9 cellular contexts compared by ENCODE assay signal in the genomic region with DNA sequence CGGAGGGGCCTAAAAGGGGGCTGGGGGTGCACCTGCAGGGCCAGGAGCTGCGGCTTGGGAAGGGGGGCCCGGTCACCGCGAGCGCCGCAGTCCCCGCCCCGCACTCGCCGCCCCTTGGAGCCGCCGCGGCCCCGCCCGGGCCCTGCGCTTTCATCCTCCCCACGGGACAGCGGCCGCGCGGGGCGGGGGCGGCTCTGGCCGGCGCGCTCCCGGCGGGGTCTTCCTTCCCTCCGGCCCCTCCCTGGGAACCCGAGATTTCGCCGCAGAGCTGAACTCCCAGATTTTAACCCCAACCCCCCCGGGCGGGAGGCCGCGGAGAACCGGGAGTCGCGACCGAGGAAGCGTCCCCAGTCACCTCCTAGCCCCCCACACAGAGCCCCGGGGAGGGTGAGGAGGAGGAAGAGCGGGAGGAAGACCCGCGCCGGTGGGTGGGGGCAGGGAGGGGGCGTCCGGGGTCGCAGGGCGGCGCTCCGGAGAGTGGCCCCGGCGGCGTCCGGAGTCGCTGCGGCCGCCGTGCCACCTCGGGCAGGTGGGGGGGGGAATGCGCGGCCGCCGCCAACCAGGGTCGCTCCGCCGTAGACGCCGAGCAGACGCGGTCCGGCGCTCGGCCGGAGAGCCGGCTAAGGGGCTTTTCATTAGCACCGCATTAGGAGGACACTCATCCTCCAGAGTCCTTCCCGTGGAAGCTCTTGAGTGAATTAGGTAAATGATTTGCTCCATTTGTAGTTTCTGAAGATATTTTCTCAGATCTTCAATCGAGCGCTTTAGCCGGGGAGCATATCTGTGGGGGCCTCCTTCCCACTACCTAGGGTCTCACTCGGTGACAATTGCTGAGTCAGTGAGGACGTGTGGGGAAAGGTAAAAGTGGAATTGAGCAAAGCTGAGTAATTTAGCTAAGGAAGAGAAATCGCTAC. TPM values are rescaled to one million over a fixed set of nuclear protein-coding genes. Genes with fewer than 3 reads are reported as not detected.
DNase-seq lines count a peak whose midpoint lies in the region; ATAC-seq, FAIRE-seq and TF ChIP-seq lines count a peak whose summit lies in the region.
"Had no signal": no experiment of that assay in that cellular context is flagged by ENCODE, and none has a peak within 500 bp of the region (broad histone marks: within the 10 kb centered on the region; RNA-seq: fewer than 3 reads in every experiment).

No MANE protein-coding gene starts in this region.

- H3K56ac ChIP-seq in H1 (replicated peaks; ENCODE audit: insufficient read length, low read depth, low read length): no peak overlapping the region
- H3K56ac ChIP-seq in mesendoderm (ENCODE audit: low read length): peak overlapping the region; percentile 69

- 3% methylated on average over 18 of the region's 86 CpGs; no CpG with 5 or more reads in 1 of the 2 experiments for WGBS in H1 (ENCODE audit: extremely low coverage in 1 of 2, insufficient coverage in 1 of 2, insufficient read length in 1 of 2, insufficient replicate concordance in 2 of 2, low coverage in 1 of 2, low lambda C conversion rate in 2 of 2, missing lambda C conversion rate in 1 of 2), 2 experiments
- WGBS in mesendoderm (ENCODE audit: extremely low coverage, insufficient coverage, low lambda C conversion rate): no CpG with 5 or more reads among the region's 86 CpGs
- 2 to 6% methylated on average over 9 to 11 of the region's 86 CpGs for WGBS in thyroid gland, 2 donors

- H3K27me3 ChIP-seq in H1 (replicated peaks in 1 of 4; ENCODE audit: control insufficient read depth in 3 of 4, extremely low read depth in 1 of 4, insufficient read depth in 3 of 4, low read length in 3 of 4): peaks cover 38 to 49% (median 49%) of the 10 kb centered on the region in 4 experiments
- H3K27me3 ChIP-seq in mesendoderm (ENCODE audit: insufficient read depth, low read length, poor library complexity): peaks cover 47% of the 10 kb centered on the region
- H3K27me3 ChIP-seq in thyroid gland: no peaks in the 10 kb centered on the region

- DNase-seq in AG09309 (ENCODE audit: low read depth): no peak
- DNase-seq in RKO (ENCODE audit: low spot score): peak; percentile 33
- DNase-seq in H1 (ENCODE audit: low read depth in 1 of 2, low spot score in 2 of 2): peak in 1 of 2 experiments; percentile 68
- peak; percentile 34 for DNase-seq in mesendoderm
- peak; percentile 67 to 73 for DNase-seq in thyroid gland
- no peak for DNase-seq in SK-N-DZ (ENCODE audit: low spot score)
- no peak for DNase-seq in NCI-H187 (lab: John Stamatoyannopoulos, UW)

- intact Hi-C loops in thyroid gland (cut with DNase I): loop anchor here (5.0 kb wide), 2 partner anchors 287 to 402 kb away; no protein-coding TSS in a partner anchor

- FAIRE-seq in H1 (lab: Jason Lieb, UNC): no peak
- FAIRE-seq: islet of Langerhans had no signal

- no peak overlapping the region; the same call in 1 of the 2 replicates for H2AFZ ChIP-seq in H1 (ENCODE audit: low read length)

- TF ChIP-seq CTCF in AG09309 (IDR thresholded peaks at IDR 0.05; ENCODE audit: control insufficient read depth, insufficient read depth, low read depth, low read length, missing control alignments) (no peak), H1 (IDR thresholded peaks at IDR 0.05; ENCODE audit: control extremely low read depth in 1 of 3, insufficient read depth in 1 of 3, low read depth in 1 of 3, low read length in 3 of 3) (no peak), thyroid gland (IDR thresholded peaks at IDR 0.05) (no peak)

- TF ChIP-seq RAD21 in H1 (IDR thresholded peaks at IDR 0.05 in 1 of 2, conservative IDR thresholded peaks at IDR 0.05 in 1 of 2; ENCODE audit: low read depth in 2 of 2, low read length in 2 of 2): no peak

- H2BK20ac ChIP-seq in H1 (ENCODE audit: low read length): no peak overlapping the region

- H3K14ac ChIP-seq in H1 (ENCODE audit: insufficient read length): no peak overlapping the region

- no peak for TF ChIP-seq EP300 in H1 (IDR thresholded peaks at IDR 0.05; ENCODE audit: borderline replicate concordance in 1 of 2, low read depth in 2 of 2, low read length in 2 of 2)

- H3K4me2 ChIP-seq in H1 (ENCODE audit: insufficient read depth in 1 of 2, low read depth in 2 of 2, low read length in 2 of 2) (peak overlapping the region; percentile 81 to 86), mesendoderm (ENCODE audit: low read length) (peak overlapping the region; percentile 75)

- peak overlapping the region; percentile 74 for H3K4me3 ChIP-seq in AG09309 (ENCODE audit: control insufficient read depth, low read depth, low read length)
- peak overlapping the region; percentile 34 to 85 (median 58) for H3K4me3 ChIP-seq in H1 (ENCODE audit: extremely low read depth in 1 of 4, insufficient read depth in 2 of 4, low read depth in 3 of 4, low read length in 4 of 4)
- H3K4me3 ChIP-seq in mesendoderm (ENCODE audit: low read length): peak overlapping the region; percentile 47
- H3K4me3 ChIP-seq in thyroid gland (replicated peaks in 1 of 3): peak overlapping the region; percentile 85 to 91 (median 87)

- H3K4ac ChIP-seq in H1 (replicated peaks; ENCODE audit: insufficient read length, low read depth, low read length) (no peak overlapping the region), mesendoderm (ENCODE audit: low read depth, low read length) (no peak overlapping the region)

- CTCF ChIA-PET in H1 (lab: Charles Lee; ENCODE audit: partially characterized antibody): interaction anchor here (0.6 to 6.7 kb wide), 50 partner anchors 8 to 770 kb away, joined by 3 to 65 read pairs (median 4); partner anchors contain the start of gene NFIA

- no peak overlapping the region for H2BK12ac ChIP-seq in H1 (ENCODE audit: low read depth, low read length)

- H4K20me1 ChIP-seq in H1 (replicated peaks in 1 of 2; ENCODE audit: control insufficient read depth in 1 of 2, insufficient read depth in 2 of 2, low read length in 2 of 2): peaks cover 4 to 9% of the 10 kb centered on the region in 2 experiments

- H3K9me3 ChIP-seq in H1 (ENCODE audit: insufficient read depth in 2 of 2, low read depth in 1 of 2, low read length in 1 of 2) (no peaks in the 10 kb centered on the region), thyroid gland (no peaks in the 10 kb centered on the region)

- H3K9ac ChIP-seq in H1 (replicated peaks in 1 of 4; ENCODE audit: extremely low read depth in 1 of 4, low read depth in 3 of 4, low read length in 3 of 4): peak overlapping the region in 1 of 4 experiments; percentile 53; a peak in 1 of 7 replicates
- H3K9ac ChIP-seq in mesendoderm (ENCODE audit: low read length): peak overlapping the region; percentile 61

- H4K5ac ChIP-seq in H1 (ENCODE audit: insufficient read length, low read depth, low read length) (no peak overlapping the region), mesendoderm (ENCODE audit: low read length) (no peak overlapping the region)

- H2BK15ac ChIP-seq in H1 (ENCODE audit: low read length) (no peak overlapping the region), mesendoderm (replicated peaks; ENCODE audit: low read depth) (no peak overlapping the region)

- TF ChIP-seq POLR2A in H1 (IDR thresholded peaks at IDR 0.05; ENCODE audit: control extremely low read depth in 1 of 2, low read depth in 2 of 2, low read length in 2 of 2) (no peak), thyroid gland (IDR thresholded peaks at IDR 0.05) (peak in 1 of 2 donors; percentile 70)

- H2BK120ac ChIP-seq in H1 (replicated peaks; ENCODE audit: low read depth, low read length) (no peak overlapping the region), mesendoderm (ENCODE audit: low read depth, low read length) (no peak overlapping the region)

- POLR2A ChIA-PET in H1 (lab: Charles Lee; ENCODE audit: partially characterized antibody): interaction anchor here (0.7 to 1.2 kb wide), 3 partner anchors 26 to 45 kb away, joined by 3 to 8 read pairs (median 4); partner anchors contain the start of gene NFIA

- no peak overlapping the region for H3K27ac ChIP-seq in H1 (ENCODE audit: low read depth, low read length)
- H3K27ac ChIP-seq in mesendoderm (ENCODE audit: low read depth, low read length): no peak overlapping the region
- H3K27ac ChIP-seq in thyroid gland: peak overlapping the region; percentile 96 to 99 (median 98)

- peak; percentile 3 for ATAC-seq in GM19452 (IDR thresholded peaks at IDR 0.05; ENCODE audit: unreplicated experiment)

- no peaks in the 10 kb centered on the region for H3K79me2 ChIP-seq in H1 (ENCODE audit: control insufficient read depth in 1 of 2, insufficient read depth in 2 of 2, low read length in 2 of 2)
- no peaks in the 10 kb centered on the region for H3K79me2 ChIP-seq in mesendoderm (ENCODE audit: control insufficient read depth, insufficient read depth, low read length)

- H2AK5ac ChIP-seq in H1 (ENCODE audit: low read depth, low read length) (no peak overlapping the region), mesendoderm (ENCODE audit: low read length) (no peak overlapping the region)

- peaks cover 11% of the 10 kb centered on the region for H3K23me2 ChIP-seq in H1 (ENCODE audit: low read depth, low read length)

- no peak overlapping the region for H4K91ac ChIP-seq in H1 (replicated peaks; ENCODE audit: insufficient read length, low read length)

- H3K36me3 ChIP-seq in H1 (ENCODE audit: control insufficient read depth in 2 of 4, insufficient read depth in 4 of 4, low read length in 3 of 4) (no peaks in the 10 kb centered on the region), mesendoderm (ENCODE audit: control insufficient read depth, insufficient read depth, low read length) (no peaks in the 10 kb centered on the region), thyroid gland (no peaks in the 10 kb centered on the region)

- no peaks in the 10 kb centered on the region for H3K79me1 ChIP-seq in H1 (ENCODE audit: low read depth, low read length)
- H3K79me1 ChIP-seq in mesendoderm (ENCODE audit: low read length): no peaks in the 10 kb centered on the region

- H3K4me1 ChIP-seq in H1 (replicated peaks in 1 of 4; ENCODE audit: control insufficient read depth in 3 of 4, insufficient read depth in 4 of 4, low read length in 3 of 4) (peaks cover 0 to 22% (median 11%) of the 10 kb centered on the region in 4 experiments; a peak in 5 of 7 replicates), mesendoderm (ENCODE audit: control insufficient read depth, low read depth, low read length) (no peaks in the 10 kb centered on the region), thyroid gland (peaks cover 38 to 48% of the 10 kb centered on the region in 2 donors)

- H4K8ac ChIP-seq in H1 (ENCODE audit: extremely low read depth, insufficient read depth, low read length) (no peak overlapping the region), mesendoderm (ENCODE audit: low read depth, low read length) (no peak overlapping the region)

- H3K23ac ChIP-seq in H1 (ENCODE audit: insufficient read length): no peak overlapping the region
- H3K23ac ChIP-seq in mesendoderm (ENCODE audit: low read length): no peak overlapping the region

- H2BK5ac ChIP-seq in H1 (ENCODE audit: low read depth, low read length) (no peak overlapping the region), mesendoderm (ENCODE audit: low read length) (no peak overlapping the region)

- H3K18ac ChIP-seq in H1 (ENCODE audit: extremely low read depth, low read length) (no peak overlapping the region), mesendoderm (ENCODE audit: low read length) (peak overlapping the region; percentile 93)

RNA-seq across cellular contexts. Expression of gene NFIA, which starts 31.6 kb away (rescaled TPM):
- total RNA-seq in H1 (2021; fragmentation: NEBNext Ultra II Directional; extraction: Animal tissue kit (Norgen Biotek cat#: 25700)): 1.8 and 2.3 TPM in 2 replicates
- polyA plus RNA-seq in H1 (2011; rRNA removed): 1.4 and 2.3 TPM in 2 replicates
- 1.0 TPM for polyA plus RNA-seq in H1 (2011; cell fraction: cytosol; rRNA removed)
- 2.8 TPM for polyA plus RNA-seq in H1 (2011; cell fraction: nucleus; rRNA removed)
- polyA plus RNA-seq in H1 (2012, experiment 1 of 2): 1.1 to 1.5 TPM (median 1.3 TPM) in 4 replicates
- 0.25 TPM for polyA plus RNA-seq in H1 (2012, experiment 2 of 2)
- 1.4 TPM for polyA plus RNA-seq in H1 (2013, experiment 1 of 2)
- polyA plus RNA-seq in H1 (2013, experiment 2 of 2): 1.3 TPM
- polyA minus RNA-seq in H1 (2011; rRNA and poly(A)+ RNA removed): 7.0 and 13.4 TPM in 2 replicates
- 4.1 TPM for polyA minus RNA-seq in H1 (2011; cell fraction: cytosol; rRNA and poly(A)+ RNA removed)
- polyA minus RNA-seq in H1 (2011; cell fraction: nucleus; rRNA and poly(A)+ RNA removed): 12.6 TPM
- polyA plus RNA-seq in mesendoderm (2013, experiment 1 of 2): 0.46 TPM
- polyA plus RNA-seq in mesendoderm (2013, experiment 2 of 2): 0.45 TPM
- total RNA-seq in thyroid gland: 100 to 1,000 TPM; 105 to 149 (median 118) TPM
- 0.93 and 1.3 TPM in 2 replicates for polyA plus RNA-seq in SK-N-DZ (2014; cell fraction: cytosol; rRNA removed)
- polyA plus RNA-seq in SK-N-DZ (2014; cell fraction: nucleus; rRNA removed): 0.22 and 0.55 TPM in 2 replicates

Comparison
In these comparisons a context has a peak if more than half of its experiments do, and no peak if none do; other contexts are left out.
1. DNase-seq: peak in RKO (single experiment), mesendoderm (single experiment) and thyroid gland (2 of 2); none in AG09309 (single experiment), SK-N-DZ (single experiment) and NCI-H187 (0 of 2).
2. H3K27ac ChIP-seq: peak in thyroid gland (3 of 3); none in H1 (single experiment) and mesendoderm (single experiment).
3. RNA of gene NFIA, which starts 31.6 kb away (total RNA-seq): 105 to 149 TPM in thyroid gland; 1.8 to 2.3 TPM in H1; every median in the first group is over 10 times any median in the second.
4. Peak in every context shown above with its lines, with median percentiles within 50 percentile points of each other: H3K4me3 ChIP-seq.